22 cellular contexts compared by ENCODE assay signal in genomic region chr12:63036974-63037335, GRCh38.
A peak's percentile ranks its signal among the peaks of the same experiment; 100 is the strongest.
DNase-seq lines count a peak whose midpoint lies in the region; ATAC-seq, FAIRE-seq and TF ChIP-seq lines count a peak whose summit lies in the region.
"Had no signal": no experiment of that assay in that cellular context is flagged by ENCODE, and none has a peak within 500 bp of the region (broad histone marks: within the 10 kb centered on the region; RNA-seq: fewer than 3 reads in every experiment).

No MANE protein-coding gene starts in this region.

- no peaks in the 10 kb centered on the region; the same call in 1 of the 2 replicates for H3K4me1 ChIP-seq in GM23338 (ENCODE audit: insufficient read depth)
- H3K4me1 ChIP-seq in H1 (replicated peaks in 1 of 4; ENCODE audit: control insufficient read depth in 3 of 4, insufficient read depth in 4 of 4, low read length in 3 of 4) = no peaks in the 10 kb centered on the region
- H3K4me1 ChIP-seq: A549; BE2C; BLaER1 treated with 17β-estradiol and CSF1 and Interleukin-3, amounts not matched to agents 10 nM and 100 nM had no signal

- H2BK15ac ChIP-seq in H1 (ENCODE audit: low read length) = no peak overlapping the region

- H3K27me3 ChIP-seq in GM23338 (ENCODE audit: insufficient read depth) (no peaks in the 10 kb centered on the region), H1 (replicated peaks in 1 of 4; ENCODE audit: control insufficient read depth in 3 of 4, extremely low read depth in 1 of 4, insufficient read depth in 3 of 4, low read length in 3 of 4) (no peaks in the 10 kb centered on the region)
- H3K27me3 ChIP-seq: BE2C; BLaER1 treated with 17β-estradiol and CSF1 and Interleukin-3, amounts not matched to agents 10 nM and 100 nM had no signal

- ATAC-seq in GM23338 (no peak), GM21825 (IDR thresholded peaks at IDR 0.05; ENCODE audit: unreplicated experiment) (no peak), Right ventricle myocardium inferior (no peak)
- ATAC-seq: A549, HCT116 had no signal

- peaks cover 2% of the 10 kb centered on the region for H3K27me3 Mint-ChIP-seq in GM23338 (ENCODE audit: insufficient read depth, low read depth, poor library complexity)

- H3K4me2 ChIP-seq in GM23338 (peak overlapping the region; percentile 6; the same call in 1 of the 2 replicates), H1 (ENCODE audit: insufficient read depth in 1 of 2, low read depth in 2 of 2, low read length in 2 of 2) (no peak overlapping the region)
- H3K4me2 ChIP-seq: A549; BLaER1 treated with 17β-estradiol and CSF1 and Interleukin-3, amounts not matched to agents 10 nM and 100 nM had no signal

- H3K9me3 Mint-ChIP-seq in GM23338 = no peaks in the 10 kb centered on the region; the same call in 2 of the 3 replicates

- no peaks in the 10 kb centered on the region for H3K79me1 ChIP-seq in H1 (ENCODE audit: low read depth, low read length)

- peaks cover 7% of the 10 kb centered on the region for H3K4me1 Mint-ChIP-seq in GM23338
- H3K4me1 Mint-ChIP-seq: CD4-positive, alpha-beta memory T cell had no signal

- no peak overlapping the region for H3K9ac ChIP-seq in H1 (replicated peaks in 1 of 4; ENCODE audit: extremely low read depth in 1 of 4, low read depth in 3 of 4, low read length in 3 of 4)
- H3K9ac ChIP-seq: BLaER1 treated with 17β-estradiol and CSF1 and Interleukin-3, amounts not matched to agents 10 nM and 100 nM had no signal

- no peaks in the 10 kb centered on the region for H3K23me2 ChIP-seq in H1 (ENCODE audit: low read depth, low read length)

- H2BK5ac ChIP-seq in H1 (ENCODE audit: low read depth, low read length) = no peak overlapping the region

- H2AFZ ChIP-seq in GM23338 (0 out of 2 replicates have a peak overlapping the region, but pooled peaks have one; percentile 43), H1 (ENCODE audit: low read length) (peak overlapping the region; percentile 36; the same call in 1 of the 2 replicates)

- H3K4me3 ChIP-seq in GM23338 = no peak overlapping the region
- H3K4me3 ChIP-seq in H1 (ENCODE audit: extremely low read depth in 1 of 4, insufficient read depth in 2 of 4, low read depth in 3 of 4, low read length in 4 of 4) = no peak overlapping the region
- H3K4me3 ChIP-seq: A549; BLaER1 treated with 17β-estradiol and CSF1 and Interleukin-3, amounts not matched to agents 10 nM and 100 nM had no signal

- H3K9me3 ChIP-seq in H1 (ENCODE audit: insufficient read depth in 2 of 2, low read depth in 1 of 2, low read length in 1 of 2) = no peaks in the 10 kb centered on the region
- H3K9me3 ChIP-seq: BE2C had no signal

- no peak overlapping the region for H3K23ac ChIP-seq in H1 (ENCODE audit: insufficient read length)

- no peak overlapping the region for H2AK5ac ChIP-seq in H1 (ENCODE audit: low read depth, low read length)

- H3K79me2 ChIP-seq in GM23338 (replicated peaks; ENCODE audit: insufficient read depth) (no peaks in the 10 kb centered on the region), H1 (ENCODE audit: control insufficient read depth in 1 of 2, insufficient read depth in 2 of 2, low read length in 2 of 2) (no peaks in the 10 kb centered on the region)

- TF ChIP-seq CTCF in GM23338 (conservative IDR thresholded peaks at IDR 0.05; ENCODE audit: low read depth in 2 of 2) = no peak
- no peak for TF ChIP-seq CTCF in VCaP (conservative IDR thresholded peaks at IDR 0.05)
- no peak for TF ChIP-seq CTCF in H1 (IDR thresholded peaks at IDR 0.05; ENCODE audit: control extremely low read depth in 1 of 3, insufficient read depth in 1 of 3, low read depth in 1 of 3, low read length in 3 of 3)

- H4K20me1 ChIP-seq in GM23338 (replicated peaks; ENCODE audit: insufficient read depth) (no peaks in the 10 kb centered on the region), H1 (replicated peaks in 1 of 2; ENCODE audit: control insufficient read depth in 1 of 2, insufficient read depth in 2 of 2, low read length in 2 of 2) (no peaks in the 10 kb centered on the region)
- H4K20me1 ChIP-seq: BLaER1 treated with 17β-estradiol and CSF1 and Interleukin-3, amounts not matched to agents 10 nM and 100 nM had no signal

- no peak overlapping the region for H3K4me3 Mint-ChIP-seq in GM23338
- H3K4me3 Mint-ChIP-seq: CD4-positive, alpha-beta memory T cell; H9 had no signal

- no peak for TF ChIP-seq RAD21 in H1 (IDR thresholded peaks at IDR 0.05 in 1 of 2, conservative IDR thresholded peaks at IDR 0.05 in 1 of 2; ENCODE audit: low read depth in 2 of 2, low read length in 2 of 2)

- H2BK20ac ChIP-seq in H1 (ENCODE audit: low read length) = no peak overlapping the region

- no peak overlapping the region for H2BK120ac ChIP-seq in H1 (replicated peaks; ENCODE audit: low read depth, low read length)

- no peak for TF ChIP-seq EP300 in H1 (IDR thresholded peaks at IDR 0.05; ENCODE audit: borderline replicate concordance in 1 of 2, low read depth in 2 of 2, low read length in 2 of 2)

- H3K27ac Mint-ChIP-seq in GM23338 = no peak overlapping the region
- H3K27ac Mint-ChIP-seq: H9 had no signal

- no peak overlapping the region for H3K56ac ChIP-seq in H1 (replicated peaks; ENCODE audit: insufficient read length, low read depth, low read length)

- H3K14ac ChIP-seq in H1 (ENCODE audit: insufficient read length) = no peak overlapping the region

- intact Hi-C loops in Right ventricle myocardium inferior (cut with DNase I) = no loop called here

- CTCF ChIA-PET in H1 (lab: Charles Lee; ENCODE audit: partially characterized antibody) = no interaction called here

- DNase-seq in GM23338 (ENCODE audit: low spot score) = no peak
- DNase-seq in H1 (ENCODE audit: low read depth in 1 of 2, low spot score in 2 of 2) = no peak
- DNase-seq in cortex of kidney (lab: John Stamatoyannopoulos, UW) = no peak
- no peak for DNase-seq in Right ventricle myocardium inferior (ENCODE audit: missing footprints)
- DNase-seq: 8988T; ACHN; AML-193; BE2C; Calu3; CD4-positive, alpha-beta memory T cell; COR-L47; DMS53; DMS79 treated with DMSO at 0.1 percent for 48 hours; GF-D8; H9 had no signal

- no peak overlapping the region for H2BK12ac ChIP-seq in H1 (ENCODE audit: low read depth, low read length)

- TF ChIP-seq POLR2A in H1 (IDR thresholded peaks at IDR 0.05; ENCODE audit: control extremely low read depth in 1 of 2, low read depth in 2 of 2, low read length in 2 of 2) = no peak

- WGBS in H1 (ENCODE audit: extremely low coverage in 1 of 2, insufficient coverage in 1 of 2, insufficient read length in 1 of 2, insufficient replicate concordance in 2 of 2, low coverage in 1 of 2, low lambda C conversion rate in 2 of 2, missing lambda C conversion rate in 1 of 2), 2 experiments = 80% methylated on average over 1 of the region's 1 CpG; no CpG with 5 or more reads in 1 of the 2 experiments

- FAIRE-seq in H1 (lab: Jason Lieb, UNC) = no peak
- FAIRE-seq: A549, GM12891, GM18507 had no signal

- H3K18ac ChIP-seq in H1 (ENCODE audit: extremely low read depth, low read length) = no peak overlapping the region

- H3K36me3 Mint-ChIP-seq in GM23338 (ENCODE audit: low read depth) = no peaks in the 10 kb centered on the region
- H3K36me3 Mint-ChIP-seq: CD4-positive, alpha-beta memory T cell had no signal

- no peak overlapping the region for H4K5ac ChIP-seq in H1 (ENCODE audit: insufficient read length, low read depth, low read length)

- no peaks in the 10 kb centered on the region for H3K36me3 ChIP-seq in GM23338 (ENCODE audit: insufficient read depth)
- no peaks in the 10 kb centered on the region for H3K36me3 ChIP-seq in H1 (ENCODE audit: control insufficient read depth in 2 of 4, insufficient read depth in 4 of 4, low read length in 3 of 4)
- H3K36me3 ChIP-seq: BE2C; BLaER1 treated with 17β-estradiol and CSF1 and Interleukin-3, amounts not matched to agents 10 nM and 100 nM had no signal

- H3K27ac ChIP-seq in GM23338 (ENCODE audit: low read depth) = no peak overlapping the region
- peak overlapping the region; percentile 60 for H3K27ac ChIP-seq in VCaP
- H3K27ac ChIP-seq in H1 (ENCODE audit: low read depth, low read length) = no peak overlapping the region
- H3K27ac ChIP-seq: A549; BLaER1 treated with 17β-estradiol and CSF1 and Interleukin-3, amounts not matched to agents 10 nM and 100 nM had no signal

- H4K8ac ChIP-seq in H1 (ENCODE audit: extremely low read depth, insufficient read depth, low read length) = no peak overlapping the region

- no peaks in the 10 kb centered on the region; the same call in 1 of the 2 replicates for H3K9me2 ChIP-seq in GM23338 (ENCODE audit: insufficient read depth)

- H3K4ac ChIP-seq in H1 (replicated peaks; ENCODE audit: insufficient read length, low read depth, low read length) = no peak overlapping the region

- H4K91ac ChIP-seq in H1 (replicated peaks; ENCODE audit: insufficient read length, low read length) = no peak overlapping the region

- POLR2A ChIA-PET in H1 (lab: Charles Lee; ENCODE audit: partially characterized antibody) = no interaction called here

- H3F3A ChIP-seq in GM23338 (replicated peaks; ENCODE audit: low read depth) = no peaks in the 10 kb centered on the region

TF ChIP-seq in GM23338, 12 proteins besides CTCF, POLR2A, EP300 and RAD21 (continues in another document):
- no peak for TF ChIP-seq ZNF331 (CRISPR knock-in tag; IDR thresholded peaks at IDR 0.05; ENCODE audit: low read depth)
- no peak for TF ChIP-seq ZNF114 (CRISPR knock-in tag; IDR thresholded peaks at IDR 0.05)

TF ChIP-seq in H1, 55 proteins besides CTCF, POLR2A, EP300 and RAD21 (continues in another document):
- no peak for TF ChIP-seq SAP30 (IDR thresholded peaks at IDR 0.05; ENCODE audit: insufficient read depth, insufficient replicate concordance, low read length)
- no peak for TF ChIP-seq FOSL1 (IDR thresholded peaks at IDR 0.05; ENCODE audit: insufficient read depth, low read depth, low read length)
- TF ChIP-seq HDAC6 (IDR thresholded peaks at IDR 0.05; ENCODE audit: low read depth, low read length) = no peak
- TF ChIP-seq CREB1 (IDR thresholded peaks at IDR 0.05) = no peak
- TF ChIP-seq SIX5 (IDR thresholded peaks at IDR 0.05; ENCODE audit: low read depth, low read length) = no peak
- no peak for TF ChIP-seq BCL11A (IDR thresholded peaks at IDR 0.05; ENCODE audit: low read depth in 2 of 2, low read length in 2 of 2)
- TF ChIP-seq PHF8 (conservative IDR thresholded peaks at IDR 0.05; ENCODE audit: low read depth, low read length) = no peak
- no peak for TF ChIP-seq ZNF274 (IDR thresholded peaks at IDR 0.05; ENCODE audit: borderline replicate concordance, extremely low read depth, low read length)
- no peak for TF ChIP-seq TCF12 (IDR thresholded peaks at IDR 0.05; ENCODE audit: low read depth, low read length)
- no peak for TF ChIP-seq HDAC2 (IDR thresholded peaks at IDR 0.05; ENCODE audit: borderline replicate concordance in 1 of 2, low read depth in 2 of 2, low read length in 2 of 2)
- TF ChIP-seq E2F6 (IDR thresholded peaks at IDR 0.05) = no peak
- no peak for TF ChIP-seq POU5F1 (IDR thresholded peaks at IDR 0.05; ENCODE audit: low read depth, low read length)
- TF ChIP-seq TBP (IDR thresholded peaks at IDR 0.05; ENCODE audit: low read depth, low read length) = no peak
